In genomic region chr7:25125137-25125946, GRCh38 we compare ENCODE assay signal across 8 cellular contexts. TPM values are rescaled to one million over a fixed set of nuclear protein-coding genes. Genes with fewer than 3 reads are reported as not detected.
DNase-seq lines count a peak whose midpoint lies in the region; ATAC-seq and TF ChIP-seq lines count a peak whose summit lies in the region.

Gene CYCS (minus strand): TSS chr7:25125260. CDS start chr7:25124119, 1,141 bp downstream.

- H3K27ac Mint-ChIP-seq in progenitor cell of endocrine pancreas: peak within 1 kb of the TSS; percentile 98

- H3K4me1 Mint-ChIP-seq in progenitor cell of endocrine pancreas (ENCODE audit: low read depth): peaks cover 17% of the 10 kb centered on the region

- H3K36me3 Mint-ChIP-seq in progenitor cell of endocrine pancreas (ENCODE audit: insufficient read depth): peaks cover 18% of the 10 kb centered on the region

- no peaks in the 10 kb centered on the region for H3K9me3 Mint-ChIP-seq in progenitor cell of endocrine pancreas (ENCODE audit: low read depth)

- ATAC-seq in GM18498 (IDR thresholded peaks at IDR 0.05; ENCODE audit: unreplicated experiment) (peak; percentile 94), HG02938 (IDR thresholded peaks at IDR 0.05; ENCODE audit: unreplicated experiment) (peak; percentile 92)

- H3K27me3 Mint-ChIP-seq in progenitor cell of endocrine pancreas: no peaks in the 10 kb centered on the region

- H3K36me3 ChIP-seq in left ventricle myocardium inferior: peaks cover 33% of the 10 kb centered on the region

- DNase-seq in NCI-H187 (lab: John Stamatoyannopoulos, UW) (peak; percentile 98 to 99), T-helper 2 cell (peak; percentile 99 to 100 (median 99)), left ventricle myocardium inferior (peak; percentile 99), progenitor cell of endocrine pancreas (ENCODE audit: low spot score, unreplicated experiment) (peak; percentile 98), ureter (ENCODE audit: low spot score) (peak; percentile 99)

- H3K4me3 ChIP-seq in left ventricle myocardium inferior: peak within 1 kb of the TSS; percentile 92

- H3K27me3 ChIP-seq in left ventricle myocardium inferior (ENCODE audit: low read depth): no peaks in the 10 kb centered on the region

- H3K27ac ChIP-seq in angular gyrus (ENCODE audit: low read depth, low read length) (peak within 1 kb of the TSS; percentile 99), left ventricle myocardium inferior (replicated peaks) (peak within 1 kb of the TSS; percentile 98)

- peak within 1 kb of the TSS; percentile 91 for H3K4me3 Mint-ChIP-seq in progenitor cell of endocrine pancreas (ENCODE audit: low read depth)

- TF ChIP-seq CTCF in left ventricle myocardium inferior (IDR thresholded peaks at IDR 0.05; ENCODE audit: borderline replicate concordance): no peak
- no peak for TF ChIP-seq CTCF in progenitor cell of endocrine pancreas (IDR thresholded peaks at IDR 0.05; ENCODE audit: unreplicated experiment)

- peaks cover 43% of the 10 kb centered on the region for H3K4me1 ChIP-seq in left ventricle myocardium inferior

- no peaks in the 10 kb centered on the region for H3K9me3 ChIP-seq in left ventricle myocardium inferior (replicated peaks)

- intact Hi-C loops in left ventricle myocardium inferior (cut with micrococcal nuclease): no loop called here

RNA-seq across cellular contexts. Expression of gene CYCS, which starts in this region (rescaled TPM):
- total RNA-seq in left ventricle myocardium inferior (709 TPM), progenitor cell of endocrine pancreas (62.3 and 69.5 TPM in 2 replicates), ureter (138 TPM)

Comparison
In these comparisons a context has a peak if more than half of its experiments do, and no peak if none do; other contexts are left out.
1. Peak in every context shown above with its lines: DNase-seq, ATAC-seq, H3K4me3 ChIP-seq and H3K27ac ChIP-seq.